ENCODE assay signal across 1 cellular context in the genomic region with DNA sequence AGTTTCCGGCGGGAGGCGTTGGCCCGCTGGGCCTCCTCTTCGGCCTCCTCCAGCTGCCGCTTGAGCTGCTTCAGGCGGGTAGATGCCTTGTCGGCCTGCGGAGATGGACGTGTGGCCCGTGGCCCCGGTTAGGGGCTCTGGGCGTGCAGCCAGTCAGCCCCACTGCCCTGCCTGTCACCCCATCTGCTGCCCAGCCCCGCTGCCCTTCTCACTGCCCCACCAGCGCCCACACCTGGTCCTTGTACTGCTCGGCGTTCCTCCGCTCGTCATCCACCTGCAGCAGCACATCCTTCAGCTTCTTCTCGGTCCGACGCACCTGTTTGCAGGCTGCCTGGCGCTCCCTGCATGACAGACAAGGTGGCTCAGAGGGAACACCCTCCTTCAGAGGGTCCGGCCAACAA.
TF ChIP-seq lines count a peak whose summit lies in the region.

No MANE protein-coding gene starts in this region.

TF ChIP-seq in IMR-90, 13 proteins besides CTCF, POLR2A, EP300 and RAD21:
- TF ChIP-seq RCOR1 (IDR thresholded peaks at IDR 0.05; ENCODE audit: insufficient replicate concordance, low read length) (no peak), FOS (IDR thresholded peaks at IDR 0.05; ENCODE audit: low read depth, low read length) (no peak), CEBPB (IDR thresholded peaks at IDR 0.05; ENCODE audit: low read depth, low read length) (no peak), CHD1 (IDR thresholded peaks at IDR 0.05; ENCODE audit: low read depth, low read length) (no peak), MAFK (IDR thresholded peaks at IDR 0.05; ENCODE audit: low read depth, low read length) (no peak), RFX5 (IDR thresholded peaks at IDR 0.05; ENCODE audit: low read depth, low read length) (no peak), NFE2L2 (IDR thresholded peaks at IDR 0.05; ENCODE audit: low read depth, low read length) (no peak), MAZ (IDR thresholded peaks at IDR 0.05; ENCODE audit: borderline replicate concordance, low read depth, low read length) (no peak), MXI1 (IDR thresholded peaks at IDR 0.05; ENCODE audit: borderline replicate concordance, low read depth, low read length) (no peak), SMC3 (IDR thresholded peaks at IDR 0.05; ENCODE audit: low read depth, low read length) (no peak)
